ENCODE assay signal across 21 cellular contexts in the genomic region with DNA sequence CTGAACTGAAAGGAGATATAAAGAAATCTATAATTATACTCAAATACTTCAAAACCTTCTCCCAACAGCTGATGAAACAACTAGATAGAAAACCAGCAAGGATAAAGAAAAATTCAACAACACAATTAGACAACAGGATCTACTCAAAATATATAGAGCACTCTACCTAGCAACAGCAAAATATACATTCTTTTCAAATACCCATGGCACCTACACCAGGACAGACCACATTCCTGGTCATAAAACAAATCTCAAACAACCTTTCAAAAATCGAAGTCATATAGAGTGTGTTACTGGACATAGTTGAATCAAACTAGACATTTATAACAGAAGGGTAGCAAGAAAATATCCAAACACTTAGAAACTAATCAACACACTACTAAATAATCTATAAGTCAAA.
"Had no signal": no experiment of that assay in that cellular context is flagged by ENCODE, and none has a peak within 500 bp of the region (broad histone marks: within the 10 kb centered on the region; RNA-seq: fewer than 3 reads in every experiment).

No MANE protein-coding gene starts in this region.

- DNase-seq: IMR-90, Karpas-422, KG1, MM.1S, NCI-H1092 treated with DMSO at 0.1 percent for 48 hours, NCI-H1436, NCI-H187, NCI-H2029, NCI-H2081 treated with DMSO at 0.1 percent for 48 hours, NCI-H2171, NCI-H226, NCI-H446, NCI-H510A, NCI-H524 treated with DMSO at 0.1 percent for 48 hours, NCI-H69, NCI-H774, Right ventricle myocardium superior, RPMI8226, SIG-M5 had no signal

- ATAC-seq: HepG2, SK-N-SH treated with all-trans-retinoic acid at 6 μM for 48 hours had no signal
